1 cellular context compared by ENCODE assay signal in the genomic region with DNA sequence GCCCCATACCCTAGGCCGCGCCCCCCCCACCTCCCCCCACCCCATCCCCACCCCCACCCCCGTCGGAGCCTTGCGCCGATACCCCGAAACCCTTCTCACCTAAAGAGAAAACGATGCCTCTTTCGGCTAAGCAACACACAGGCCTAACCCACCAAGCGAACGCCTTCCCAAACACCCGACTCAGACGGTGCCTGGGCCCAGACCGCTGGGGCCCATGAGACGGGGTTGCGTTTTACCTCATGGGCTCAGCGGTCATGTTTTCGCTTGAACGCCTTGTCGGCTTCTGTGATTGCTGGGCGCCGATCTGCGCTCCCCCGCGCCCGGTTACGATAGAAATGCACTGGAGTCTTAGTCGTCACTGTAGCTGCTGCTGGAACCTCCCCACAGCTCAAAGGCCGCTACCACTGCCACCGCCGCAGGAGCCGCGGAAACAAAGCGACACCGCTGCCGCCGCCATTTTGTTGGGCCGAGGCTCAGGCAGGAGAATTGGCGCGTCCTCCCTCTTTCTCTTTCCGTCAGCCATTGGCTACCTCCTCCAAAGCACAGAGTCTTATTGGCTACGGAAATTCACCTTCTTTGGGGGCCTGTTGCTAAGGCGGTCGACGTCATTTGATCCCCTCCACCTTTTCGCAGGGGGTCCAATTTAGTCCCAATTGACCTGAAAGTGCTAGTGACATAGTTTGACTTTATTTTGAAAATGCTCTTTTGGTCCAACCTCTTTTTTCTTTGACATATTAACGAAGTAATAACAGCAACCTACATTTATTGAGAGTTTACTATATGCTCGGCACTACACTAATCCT.
TF ChIP-seq lines count a peak whose summit lies in the region.

A gene with protein sequence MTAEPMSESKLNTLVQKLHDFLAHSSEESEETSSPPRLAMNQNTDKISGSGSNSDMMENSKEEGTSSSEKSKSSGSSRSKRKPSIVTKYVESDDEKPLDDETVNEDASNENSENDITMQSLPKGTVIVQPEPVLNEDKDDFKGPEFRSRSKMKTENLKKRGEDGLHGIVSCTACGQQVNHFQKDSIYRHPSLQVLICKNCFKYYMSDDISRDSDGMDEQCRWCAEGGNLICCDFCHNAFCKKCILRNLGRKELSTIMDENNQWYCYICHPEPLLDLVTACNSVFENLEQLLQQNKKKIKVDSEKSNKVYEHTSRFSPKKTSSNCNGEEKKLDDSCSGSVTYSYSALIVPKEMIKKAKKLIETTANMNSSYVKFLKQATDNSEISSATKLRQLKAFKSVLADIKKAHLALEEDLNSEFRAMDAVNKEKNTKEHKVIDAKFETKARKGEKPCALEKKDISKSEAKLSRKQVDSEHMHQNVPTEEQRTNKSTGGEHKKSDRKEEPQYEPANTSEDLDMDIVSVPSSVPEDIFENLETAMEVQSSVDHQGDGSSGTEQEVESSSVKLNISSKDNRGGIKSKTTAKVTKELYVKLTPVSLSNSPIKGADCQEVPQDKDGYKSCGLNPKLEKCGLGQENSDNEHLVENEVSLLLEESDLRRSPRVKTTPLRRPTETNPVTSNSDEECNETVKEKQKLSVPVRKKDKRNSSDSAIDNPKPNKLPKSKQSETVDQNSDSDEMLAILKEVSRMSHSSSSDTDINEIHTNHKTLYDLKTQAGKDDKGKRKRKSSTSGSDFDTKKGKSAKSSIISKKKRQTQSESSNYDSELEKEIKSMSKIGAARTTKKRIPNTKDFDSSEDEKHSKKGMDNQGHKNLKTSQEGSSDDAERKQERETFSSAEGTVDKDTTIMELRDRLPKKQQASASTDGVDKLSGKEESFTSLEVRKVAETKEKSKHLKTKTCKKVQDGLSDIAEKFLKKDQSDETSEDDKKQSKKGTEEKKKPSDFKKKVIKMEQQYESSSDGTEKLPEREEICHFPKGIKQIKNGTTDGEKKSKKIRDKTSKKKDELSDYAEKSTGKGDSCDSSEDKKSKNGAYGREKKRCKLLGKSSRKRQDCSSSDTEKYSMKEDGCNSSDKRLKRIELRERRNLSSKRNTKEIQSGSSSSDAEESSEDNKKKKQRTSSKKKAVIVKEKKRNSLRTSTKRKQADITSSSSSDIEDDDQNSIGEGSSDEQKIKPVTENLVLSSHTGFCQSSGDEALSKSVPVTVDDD (N-terminal part only) (minus strand): TSS at position 471 of the 803 bp plus-strand sequence. CDS start 215 bp downstream, at position 256.

TF ChIP-seq in K562, 482 proteins besides CTCF, POLR2A, EP300 and RAD21 (continued from another document and continues in another):
- TF ChIP-seq, protein P1, sequence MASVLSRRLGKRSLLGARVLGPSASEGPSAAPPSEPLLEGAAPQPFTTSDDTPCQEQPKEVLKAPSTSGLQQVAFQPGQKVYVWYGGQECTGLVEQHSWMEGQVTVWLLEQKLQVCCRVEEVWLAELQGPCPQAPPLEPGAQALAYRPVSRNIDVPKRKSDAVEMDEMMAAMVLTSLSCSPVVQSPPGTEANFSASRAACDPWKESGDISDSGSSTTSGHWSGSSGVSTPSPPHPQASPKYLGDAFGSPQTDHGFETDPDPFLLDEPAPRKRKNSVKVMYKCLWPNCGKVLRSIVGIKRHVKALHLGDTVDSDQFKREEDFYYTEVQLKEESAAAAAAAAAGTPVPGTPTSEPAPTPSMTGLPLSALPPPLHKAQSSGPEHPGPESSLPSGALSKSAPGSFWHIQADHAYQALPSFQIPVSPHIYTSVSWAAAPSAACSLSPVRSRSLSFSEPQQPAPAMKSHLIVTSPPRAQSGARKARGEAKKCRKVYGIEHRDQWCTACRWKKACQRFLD (CRISPR knock-in tag; IDR thresholded peaks at IDR 0.05) = no peak
- peak; percentile 20; the same call in 1 of the 2 replicates for TF ChIP-seq CREB1 (IDR thresholded peaks at IDR 0.05)
- no peak for TF ChIP-seq CREB1 (CRISPR knock-in tag; IDR thresholded peaks at IDR 0.05)
- peak; percentile 59 for TF ChIP-seq L3MBTL2 (IDR thresholded peaks at IDR 0.05)
- TF ChIP-seq CBX8 (IDR thresholded peaks at IDR 0.05; ENCODE audit: borderline replicate concordance, extremely low read depth, low read depth, low read length, poor library complexity, severe bottlenecking) = no peak
- no peak for TF ChIP-seq ZNF431 (CRISPR knock-in tag; IDR thresholded peaks at IDR 0.05)
- TF ChIP-seq, protein P2, sequence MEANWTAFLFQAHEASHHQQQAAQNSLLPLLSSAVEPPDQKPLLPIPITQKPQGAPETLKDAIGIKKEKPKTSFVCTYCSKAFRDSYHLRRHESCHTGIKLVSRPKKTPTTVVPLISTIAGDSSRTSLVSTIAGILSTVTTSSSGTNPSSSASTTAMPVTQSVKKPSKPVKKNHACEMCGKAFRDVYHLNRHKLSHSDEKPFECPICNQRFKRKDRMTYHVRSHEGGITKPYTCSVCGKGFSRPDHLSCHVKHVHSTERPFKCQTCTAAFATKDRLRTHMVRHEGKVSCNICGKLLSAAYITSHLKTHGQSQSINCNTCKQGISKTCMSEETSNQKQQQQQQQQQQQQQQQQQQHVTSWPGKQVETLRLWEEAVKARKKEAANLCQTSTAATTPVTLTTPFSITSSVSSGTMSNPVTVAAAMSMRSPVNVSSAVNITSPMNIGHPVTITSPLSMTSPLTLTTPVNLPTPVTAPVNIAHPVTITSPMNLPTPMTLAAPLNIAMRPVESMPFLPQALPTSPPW (CRISPR knock-in tag; IDR thresholded peaks at IDR 0.05) = peak; percentile 46; the same call in 1 of the 2 replicates
- TF ChIP-seq EZH2 (IDR thresholded peaks at IDR 0.05; ENCODE audit: borderline replicate concordance, low read depth, low read length) = no peak
- no peak for TF ChIP-seq ZNF408 (CRISPR knock-in tag; IDR thresholded peaks at IDR 0.05; ENCODE audit: low read depth)
- TF ChIP-seq NFE2 (IDR thresholded peaks at IDR 0.05; ENCODE audit: low read depth) = no peak
- no peak for TF ChIP-seq TCF3 (CRISPR knock-in tag; IDR thresholded peaks at IDR 0.05)
- TF ChIP-seq GABPB1 (CRISPR knock-in tag; IDR thresholded peaks at IDR 0.05) = no peak
- no peak for TF ChIP-seq TARDBP (IDR thresholded peaks at IDR 0.05)
- no peak for TF ChIP-seq PHB (CRISPR knock-in tag; IDR thresholded peaks at IDR 0.05)
- no peak for TF ChIP-seq HNRNPUL1 (IDR thresholded peaks at IDR 0.05; ENCODE audit: low read length)
- TF ChIP-seq IRF2 (CRISPR knock-in tag; IDR thresholded peaks at IDR 0.05) = no peak
- TF ChIP-seq CEBPB (tag; IDR thresholded peaks at IDR 0.05) = no peak
- TF ChIP-seq OTX1 (CRISPR knock-in tag; IDR thresholded peaks at IDR 0.05) = no peak
- TF ChIP-seq BRD9 (IDR thresholded peaks at IDR 0.05; ENCODE audit: low read depth, partially characterized antibody) = no peak
- TF ChIP-seq, protein P3, sequence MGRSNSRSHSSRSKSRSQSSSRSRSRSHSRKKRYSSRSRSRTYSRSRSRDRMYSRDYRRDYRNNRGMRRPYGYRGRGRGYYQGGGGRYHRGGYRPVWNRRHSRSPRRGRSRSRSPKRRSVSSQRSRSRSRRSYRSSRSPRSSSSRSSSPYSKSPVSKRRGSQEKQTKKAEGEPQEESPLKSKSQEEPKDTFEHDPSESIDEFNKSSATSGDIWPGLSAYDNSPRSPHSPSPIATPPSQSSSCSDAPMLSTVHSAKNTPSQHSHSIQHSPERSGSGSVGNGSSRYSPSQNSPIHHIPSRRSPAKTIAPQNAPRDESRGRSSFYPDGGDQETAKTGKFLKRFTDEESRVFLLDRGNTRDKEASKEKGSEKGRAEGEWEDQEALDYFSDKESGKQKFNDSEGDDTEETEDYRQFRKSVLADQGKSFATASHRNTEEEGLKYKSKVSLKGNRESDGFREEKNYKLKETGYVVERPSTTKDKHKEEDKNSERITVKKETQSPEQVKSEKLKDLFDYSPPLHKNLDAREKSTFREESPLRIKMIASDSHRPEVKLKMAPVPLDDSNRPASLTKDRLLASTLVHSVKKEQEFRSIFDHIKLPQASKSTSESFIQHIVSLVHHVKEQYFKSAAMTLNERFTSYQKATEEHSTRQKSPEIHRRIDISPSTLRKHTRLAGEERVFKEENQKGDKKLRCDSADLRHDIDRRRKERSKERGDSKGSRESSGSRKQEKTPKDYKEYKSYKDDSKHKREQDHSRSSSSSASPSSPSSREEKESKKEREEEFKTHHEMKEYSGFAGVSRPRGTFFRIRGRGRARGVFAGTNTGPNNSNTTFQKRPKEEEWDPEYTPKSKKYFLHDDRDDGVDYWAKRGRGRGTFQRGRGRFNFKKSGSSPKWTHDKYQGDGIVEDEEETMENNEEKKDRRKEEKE (IDR thresholded peaks at IDR 0.05; ENCODE audit: borderline replicate concordance in 1 of 2, control insufficient read depth in 1 of 2, low read depth in 2 of 2, low read length in 1 of 2) = no peak
- no peak for TF ChIP-seq THRAP3 (IDR thresholded peaks at IDR 0.05; ENCODE audit: borderline replicate concordance)
- peak; percentile 91 for TF ChIP-seq POLR2G (IDR thresholded peaks at IDR 0.05; ENCODE audit: low read depth, low read length)
- TF ChIP-seq PML (IDR thresholded peaks at IDR 0.05; ENCODE audit: low read length) = no peak
- no peak for TF ChIP-seq MTA2 (IDR thresholded peaks at IDR 0.05; ENCODE audit: low read depth)
- TF ChIP-seq CBFA2T3 (IDR thresholded peaks at IDR 0.05) = no peak
- no peak for TF ChIP-seq HIVEP1 (CRISPR knock-in tag; IDR thresholded peaks at IDR 0.05)
- TF ChIP-seq MED1 (CRISPR knock-in tag; IDR thresholded peaks at IDR 0.05; ENCODE audit: borderline replicate concordance) = no peak
- no peak for TF ChIP-seq PTTG1 (tag; IDR thresholded peaks at IDR 0.05; ENCODE audit: low read depth)
- no peak for TF ChIP-seq SP2 (IDR thresholded peaks at IDR 0.05; ENCODE audit: extremely low read depth, low read depth, low read length, poor library complexity, severe bottlenecking)
- TF ChIP-seq TOE1 (IDR thresholded peaks at IDR 0.05; ENCODE audit: borderline replicate concordance) = no peak
- no peak for TF ChIP-seq TOE1 (CRISPR knock-in tag; IDR thresholded peaks at IDR 0.05; ENCODE audit: borderline replicate concordance, low read depth)
- no peak for TF ChIP-seq KAT2B (IDR thresholded peaks at IDR 0.05; ENCODE audit: low read depth, low read length)
- TF ChIP-seq, protein P4, sequence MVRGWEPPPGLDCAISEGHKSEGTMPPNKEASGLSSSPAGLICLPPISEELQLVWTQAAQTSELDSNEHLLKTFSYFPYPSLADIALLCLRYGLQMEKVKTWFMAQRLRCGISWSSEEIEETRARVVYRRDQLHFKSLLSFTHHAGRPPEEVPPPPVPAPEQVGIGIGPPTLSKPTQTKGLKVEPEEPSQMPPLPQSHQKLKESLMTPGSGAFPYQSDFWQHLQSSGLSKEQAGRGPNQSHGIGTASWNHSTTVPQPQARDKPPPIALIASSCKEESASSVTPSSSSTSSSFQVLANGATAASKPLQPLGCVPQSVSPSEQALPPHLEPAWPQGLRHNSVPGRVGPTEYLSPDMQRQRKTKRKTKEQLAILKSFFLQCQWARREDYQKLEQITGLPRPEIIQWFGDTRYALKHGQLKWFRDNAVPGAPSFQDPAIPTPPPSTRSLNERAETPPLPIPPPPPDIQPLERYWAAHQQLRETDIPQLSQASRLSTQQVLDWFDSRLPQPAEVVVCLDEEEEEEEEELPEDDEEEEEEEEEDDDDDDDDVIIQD (CRISPR knock-in tag; IDR thresholded peaks at IDR 0.05) = no peak
- no peak for TF ChIP-seq TCF7 (IDR thresholded peaks at IDR 0.05; ENCODE audit: borderline replicate concordance)
- no peak for TF ChIP-seq KLF10 (CRISPR knock-in tag; IDR thresholded peaks at IDR 0.05)
- no peak for TF ChIP-seq NCOA2 (IDR thresholded peaks at IDR 0.05; ENCODE audit: partially characterized antibody in 2 of 2)
- TF ChIP-seq, protein P5, sequence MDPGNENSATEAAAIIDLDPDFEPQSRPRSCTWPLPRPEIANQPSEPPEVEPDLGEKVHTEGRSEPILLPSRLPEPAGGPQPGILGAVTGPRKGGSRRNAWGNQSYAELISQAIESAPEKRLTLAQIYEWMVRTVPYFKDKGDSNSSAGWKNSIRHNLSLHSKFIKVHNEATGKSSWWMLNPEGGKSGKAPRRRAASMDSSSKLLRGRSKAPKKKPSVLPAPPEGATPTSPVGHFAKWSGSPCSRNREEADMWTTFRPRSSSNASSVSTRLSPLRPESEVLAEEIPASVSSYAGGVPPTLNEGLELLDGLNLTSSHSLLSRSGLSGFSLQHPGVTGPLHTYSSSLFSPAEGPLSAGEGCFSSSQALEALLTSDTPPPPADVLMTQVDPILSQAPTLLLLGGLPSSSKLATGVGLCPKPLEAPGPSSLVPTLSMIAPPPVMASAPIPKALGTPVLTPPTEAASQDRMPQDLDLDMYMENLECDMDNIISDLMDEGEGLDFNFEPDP (CRISPR knock-in tag; IDR thresholded peaks at IDR 0.05) = no peak
- TF ChIP-seq NRF1 (conservative IDR thresholded peaks at IDR 0.05 in 1 of 2, IDR thresholded peaks at IDR 0.05 in 1 of 2) = no peak
- TF ChIP-seq MAFG (tag; conservative IDR thresholded peaks at IDR 0.05) = no peak
- TF ChIP-seq, protein P6, sequence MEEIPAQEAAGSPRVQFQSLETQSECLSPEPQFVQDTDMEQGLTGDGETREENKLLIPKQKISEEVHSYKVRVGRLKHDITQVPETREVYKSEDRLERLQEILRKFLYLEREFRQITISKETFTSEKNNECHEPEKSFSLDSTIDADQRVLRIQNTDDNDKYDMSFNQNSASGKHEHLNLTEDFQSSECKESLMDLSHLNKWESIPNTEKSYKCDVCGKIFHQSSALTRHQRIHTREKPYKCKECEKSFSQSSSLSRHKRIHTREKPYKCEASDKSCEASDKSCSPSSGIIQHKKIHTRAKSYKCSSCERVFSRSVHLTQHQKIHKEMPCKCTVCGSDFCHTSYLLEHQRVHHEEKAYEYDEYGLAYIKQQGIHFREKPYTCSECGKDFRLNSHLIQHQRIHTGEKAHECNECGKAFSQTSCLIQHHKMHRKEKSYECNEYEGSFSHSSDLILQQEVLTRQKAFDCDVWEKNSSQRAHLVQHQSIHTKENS (CRISPR knock-in tag; IDR thresholded peaks at IDR 0.05) = no peak
- TF ChIP-seq XRCC4 (IDR thresholded peaks at IDR 0.05; ENCODE audit: extremely low read depth, insufficient read depth, insufficient read length) = no peak
- no peak for TF ChIP-seq ZNF75A (CRISPR knock-in tag; IDR thresholded peaks at IDR 0.05)
- TF ChIP-seq KDM5B (IDR thresholded peaks at IDR 0.05; ENCODE audit: insufficient replicate concordance, low read depth, low read length) = peak; percentile 78
- TF ChIP-seq RFX7 (CRISPR knock-in tag; IDR thresholded peaks at IDR 0.05) = no peak
- TF ChIP-seq PPARD (CRISPR knock-in tag; IDR thresholded peaks at IDR 0.05) = no peak
- TF ChIP-seq, protein P7, sequence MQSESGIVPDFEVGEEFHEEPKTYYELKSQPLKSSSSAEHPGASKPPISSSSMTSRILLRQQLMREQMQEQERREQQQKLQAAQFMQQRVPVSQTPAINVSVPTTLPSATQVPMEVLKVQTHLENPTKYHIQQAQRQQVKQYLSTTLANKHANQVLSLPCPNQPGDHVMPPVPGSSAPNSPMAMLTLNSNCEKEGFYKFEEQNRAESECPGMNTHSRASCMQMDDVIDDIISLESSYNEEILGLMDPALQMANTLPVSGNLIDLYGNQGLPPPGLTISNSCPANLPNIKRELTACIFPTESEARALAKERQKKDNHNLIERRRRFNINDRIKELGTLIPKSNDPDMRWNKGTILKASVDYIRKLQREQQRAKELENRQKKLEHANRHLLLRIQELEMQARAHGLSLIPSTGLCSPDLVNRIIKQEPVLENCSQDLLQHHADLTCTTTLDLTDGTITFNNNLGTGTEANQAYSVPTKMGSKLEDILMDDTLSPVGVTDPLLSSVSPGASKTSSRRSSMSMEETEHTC (IDR thresholded peaks at IDR 0.05) = no peak
- TF ChIP-seq FOXJ3 (CRISPR knock-in tag; IDR thresholded peaks at IDR 0.05) = no peak
- peak; percentile 58 for TF ChIP-seq POLR2B (IDR thresholded peaks at IDR 0.05; ENCODE audit: low read depth, partially characterized antibody)
- no peak for TF ChIP-seq ZNF584 (CRISPR knock-in tag; IDR thresholded peaks at IDR 0.05; ENCODE audit: low read depth)
- peak; percentile 90 for TF ChIP-seq NFRKB (IDR thresholded peaks at IDR 0.05; ENCODE audit: low read depth)
- no peak for TF ChIP-seq HDAC8 (tag; IDR thresholded peaks at IDR 0.05)
